32 cellular contexts compared by ENCODE assay signal in the genomic region with DNA sequence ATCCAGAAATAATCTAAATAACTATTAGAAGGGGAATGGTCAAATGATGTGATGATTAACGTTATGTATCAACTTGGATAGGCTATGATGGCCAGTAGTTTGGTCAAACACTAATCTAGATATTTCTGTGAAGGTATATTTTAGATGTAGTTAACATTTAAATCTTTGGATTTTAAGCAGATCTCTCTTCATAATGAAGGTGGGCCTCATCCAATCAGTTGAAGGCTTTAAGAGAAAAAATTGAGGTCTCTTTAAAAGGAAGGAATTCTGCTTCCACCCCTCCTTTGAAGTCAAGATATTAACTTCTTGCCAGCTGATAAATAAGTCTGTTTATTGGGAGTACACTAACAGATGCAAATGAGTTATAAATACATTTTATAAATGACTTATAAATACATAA.
"Had no signal": no experiment of that assay in that cellular context is flagged by ENCODE, and none has a peak within 500 bp of the region (broad histone marks: within the 10 kb centered on the region; RNA-seq: fewer than 3 reads in every experiment).

No MANE protein-coding gene starts in this region.

- H3K4me1 ChIP-seq: adrenal gland, ascending aorta, body of pancreas, breast epithelium had no signal

- H3K27ac ChIP-seq: adrenal gland, ascending aorta, body of pancreas, brain microvascular endothelial cell, breast epithelium, cardiac muscle cell had no signal

- H3K9me3 ChIP-seq: adrenal gland, ascending aorta, body of pancreas, breast epithelium had no signal

- H3K36me3 ChIP-seq: adrenal gland, ascending aorta, brain microvascular endothelial cell, breast epithelium, cardiac muscle cell had no signal

- ATAC-seq: activated naive CD4-positive, alpha-beta T cell treated with anti-CD3 and anti-CD28 coated beads, Interleukin-2, amount 50 U/mL, for 72 hours; activated naive CD8-positive, alpha-beta T cell treated with anti-CD3 and anti-CD28 coated beads, Interleukin-2, amount 50 U/mL, for 24 hours; activated T-cell treated with anti-CD3 and anti-CD28 coated beads, Interleukin-2, amount 50 U/mL, for 4 hours; activated T-cell treated with anti-CD3 and anti-CD28 coated beads, Interleukin-2, amount 50 U/mL, for 72 hours; activated T-helper 17 cell treated with anti-CD3 and anti-CD28 coated beads, Interleukin-2, amount 50 U/mL, for 72 hours; body of pancreas had no signal

- FAIRE-seq: astrocyte, bronchial epithelial cell had no signal

- H3K4me3 ChIP-seq: adrenal gland, ascending aorta, body of pancreas, breast epithelium, cardiac muscle cell had no signal

- DNase-seq: activated effector memory CD4-positive, alpha-beta T cell treated with anti-CD3 and anti-CD28 coated beads, Interleukin-2, amount 50 U/mL, for 16 hours; activated effector memory CD4-positive, alpha-beta T cell treated with Interleukin-2 at 50 U/mL for 16 hours; activated gamma-delta T cell; activated gamma-delta T cell treated with Interleukin-2 at 50 U/mL for 16 hours; activated naive CD4-positive, alpha-beta T cell; activated naive CD4-positive, alpha-beta T cell treated with anti-CD3 and anti-CD28 coated beads for 36 hours; activated naive CD4-positive, alpha-beta T cell treated with anti-CD3 and anti-CD28 coated beads, Interleukin-2, amount 10 ng/mL, durations not matched to agents 7 days and 5 days; activated naive CD4-positive, alpha-beta T cell treated with anti-CD3 and anti-CD28 coated beads, Interleukin-2, amount 50 U/mL, for 16 hours; activated naive CD4-positive, alpha-beta T cell treated with Interleukin-2 at 50 U/mL for 16 hours; activated naive CD8-positive, alpha-beta T cell treated with anti-CD3 and anti-CD28 coated beads for 36 hours; activated naive CD8-positive, alpha-beta T cell treated with anti-CD3 and anti-CD28 coated beads, Interleukin-2, amount 10 ng/mL, durations not matched to agents 7 days and 5 days; activated naive CD8-positive, alpha-beta T cell treated with anti-CD3 and anti-CD28 coated beads, Interleukin-2, amount 50 U/mL, for 24 hours; activated T-cell treated with anti-CD3 and anti-CD28 coated beads, Interleukin-2, amount 50 U/mL, for 4 hours; activated T-cell treated with anti-CD3 and anti-CD28 coated beads, Interleukin-2, amount 50 U/mL, for 48 hours; activated T-cell treated with anti-CD3 and anti-CD28 coated beads, Interleukin-2, amount 50 U/mL, for 72 hours; adrenal gland; amniotic stem cell; amygdala; anterior cingulate cortex; aorta; body of pancreas; brain microvascular endothelial cell; caudate nucleus; central memory CD4-positive, alpha-beta T cell; cerebellar nuclear complex had no signal

- H3K27me3 ChIP-seq: adrenal gland, ascending aorta, body of pancreas, brain microvascular endothelial cell, breast epithelium, cardiac muscle cell had no signal
